In the genomic region with DNA sequence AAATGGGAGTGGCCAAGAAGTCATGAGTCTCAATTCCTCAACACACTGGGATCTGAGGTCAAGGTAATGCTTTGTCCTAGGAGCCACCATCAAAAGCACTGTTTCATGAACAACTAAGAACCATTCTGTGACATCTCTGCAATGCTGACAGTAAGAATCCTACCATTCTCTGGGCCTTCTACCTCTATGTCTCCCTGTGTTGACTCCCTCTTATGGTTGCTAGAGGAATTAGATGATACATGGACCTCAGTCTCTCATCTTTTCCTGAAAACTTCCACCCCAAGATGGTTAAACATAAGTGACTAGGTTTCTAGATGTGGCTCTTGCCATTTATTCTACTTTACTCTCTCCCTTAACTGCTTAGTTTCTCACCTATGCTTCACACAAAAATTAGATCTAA, we compare ENCODE assay signal across 9 cellular contexts. TPM values are rescaled to one million over a fixed set of nuclear protein-coding genes. Genes with fewer than 3 reads are reported as not detected.
DNase-seq lines count a peak whose midpoint lies in the region; ATAC-seq and TF ChIP-seq lines count a peak whose summit lies in the region.
"Had no signal": no experiment of that assay in that cellular context is flagged by ENCODE, and none has a peak within 500 bp of the region (broad histone marks: within the 10 kb centered on the region; RNA-seq: fewer than 3 reads in every experiment).

No MANE protein-coding gene starts in this region.

- intact Hi-C loops in activated CD4-positive, alpha-beta memory T cell treated with anti-CD3 and anti-CD28 coated beads for 36 hours (cut with micrococcal nuclease) = no loop called here
- intact Hi-C loops in activated T-helper 1 cell treated with anti-CD3 and anti-CD28 coated beads, Interleukin-12 subunit alpha, Interleukin-12 subunit beta, Interleukin-2, Interleukin-4 antibody, amounts not matched to agents 30 ng/mL and 10 ng/mL and 1 ng/mL, durations not matched to agents 14 hours and 24 hours and 36 hours (cut with micrococcal nuclease) = no loop called here

- peak; percentile 45; the same call in 1 of the 2 replicates for TF ChIP-seq CTCF in HFFc6 (IDR thresholded peaks at IDR 0.05)

- no peak for ATAC-seq in naive thymus-derived CD8-positive, alpha-beta T cell

- H3K27me3 Mint-ChIP-seq in activated CD4-positive, alpha-beta memory T cell treated with anti-CD3 and anti-CD28 coated beads for 36 hours = no peaks in the 10 kb centered on the region
- H3K27me3 Mint-ChIP-seq in activated CD4-positive, alpha-beta memory T cell treated with anti-CD3 and anti-CD28 coated beads, Interleukin-2, amount 10 ng/mL, durations not matched to agents 7 days and 5 days = no peaks in the 10 kb centered on the region
- H3K27me3 Mint-ChIP-seq in HFFc6 (ENCODE audit: insufficient read depth) = no peaks in the 10 kb centered on the region
- H3K27me3 Mint-ChIP-seq in activated T-helper 1 cell treated with anti-CD3 and anti-CD28 coated beads, Interleukin-12 subunit alpha, Interleukin-12 subunit beta, Interleukin-2, Interleukin-4 antibody, amounts not matched to agents 30 ng/mL and 10 ng/mL and 1 ng/mL, durations not matched to agents 14 hours and 24 hours and 36 hours (ENCODE audit: insufficient read depth) = no peaks in the 10 kb centered on the region
- H3K27me3 Mint-ChIP-seq in naive thymus-derived CD8-positive, alpha-beta T cell = no peaks in the 10 kb centered on the region

- H3K36me3 Mint-ChIP-seq in activated CD4-positive, alpha-beta memory T cell treated with anti-CD3 and anti-CD28 coated beads for 36 hours = peaks cover 39% of the 10 kb centered on the region
- H3K36me3 Mint-ChIP-seq in activated CD4-positive, alpha-beta memory T cell treated with anti-CD3 and anti-CD28 coated beads, Interleukin-2, amount 10 ng/mL, durations not matched to agents 7 days and 5 days (ENCODE audit: low read depth) = peaks cover 64% of the 10 kb centered on the region
- H3K36me3 Mint-ChIP-seq in HFFc6 (ENCODE audit: low read depth) = peaks cover 26% of the 10 kb centered on the region
- peaks cover 49% of the 10 kb centered on the region for H3K36me3 Mint-ChIP-seq in activated T-helper 1 cell treated with anti-CD3 and anti-CD28 coated beads, Interleukin-12 subunit alpha, Interleukin-12 subunit beta, Interleukin-2, Interleukin-4 antibody, amounts not matched to agents 30 ng/mL and 10 ng/mL and 1 ng/mL, durations not matched to agents 14 hours and 24 hours and 36 hours (ENCODE audit: low read depth)
- peaks cover 0 to 71% (median 17%) of the 10 kb centered on the region in 3 donors for H3K36me3 Mint-ChIP-seq in naive thymus-derived CD8-positive, alpha-beta T cell

- peak overlapping the region; percentile 20 for H3K4me3 Mint-ChIP-seq in activated CD4-positive, alpha-beta memory T cell treated with anti-CD3 and anti-CD28 coated beads for 36 hours
- H3K4me3 Mint-ChIP-seq in activated CD4-positive, alpha-beta memory T cell treated with anti-CD3 and anti-CD28 coated beads, Interleukin-2, amount 10 ng/mL, durations not matched to agents 7 days and 5 days = no peak overlapping the region
- no peak overlapping the region for H3K4me3 Mint-ChIP-seq in HFFc6
- H3K4me3 Mint-ChIP-seq in activated T-helper 1 cell treated with anti-CD3 and anti-CD28 coated beads, Interleukin-12 subunit alpha, Interleukin-12 subunit beta, Interleukin-2, Interleukin-4 antibody, amounts not matched to agents 30 ng/mL and 10 ng/mL and 1 ng/mL, durations not matched to agents 14 hours and 24 hours and 36 hours = peak overlapping the region; percentile 26
- no peak overlapping the region for H3K4me3 Mint-ChIP-seq in naive thymus-derived CD8-positive, alpha-beta T cell

- POLR2A ChIA-PET in activated CD4-positive, alpha-beta memory T cell treated with anti-CD3 and anti-CD28 coated beads for 36 hours (lab: Charles Lee) = no interaction called here
- POLR2A ChIA-PET in activated CD4-positive, alpha-beta memory T cell treated with anti-CD3 and anti-CD28 coated beads, Interleukin-2, amount 10 ng/mL, durations not matched to agents 7 days and 5 days (lab: Charles Lee) = interaction anchor here (1.4 kb wide), 1 partner anchor 10 kb away, joined by 4 read pairs; a partner anchor contains a TSS
- POLR2A ChIA-PET in naive thymus-derived CD8-positive, alpha-beta T cell (lab: Charles Lee) = no interaction called here

- H3K4me1 Mint-ChIP-seq in activated CD4-positive, alpha-beta memory T cell treated with anti-CD3 and anti-CD28 coated beads for 36 hours (ENCODE audit: low read depth) = peaks cover 40% of the 10 kb centered on the region
- H3K4me1 Mint-ChIP-seq in activated CD4-positive, alpha-beta memory T cell treated with anti-CD3 and anti-CD28 coated beads, Interleukin-2, amount 10 ng/mL, durations not matched to agents 7 days and 5 days = peaks cover 53% of the 10 kb centered on the region
- peaks cover 10% of the 10 kb centered on the region for H3K4me1 Mint-ChIP-seq in HFFc6 (ENCODE audit: low read depth)
- H3K4me1 Mint-ChIP-seq in activated T-helper 1 cell treated with anti-CD3 and anti-CD28 coated beads, Interleukin-12 subunit alpha, Interleukin-12 subunit beta, Interleukin-2, Interleukin-4 antibody, amounts not matched to agents 30 ng/mL and 10 ng/mL and 1 ng/mL, durations not matched to agents 14 hours and 24 hours and 36 hours (ENCODE audit: low read depth) = peaks cover 50% of the 10 kb centered on the region
- peaks cover 8 to 32% (median 27%) of the 10 kb centered on the region in 4 donors for H3K4me1 Mint-ChIP-seq in naive thymus-derived CD8-positive, alpha-beta T cell

- no peaks in the 10 kb centered on the region for H3K9me3 Mint-ChIP-seq in activated CD4-positive, alpha-beta memory T cell treated with anti-CD3 and anti-CD28 coated beads for 36 hours
- no peaks in the 10 kb centered on the region for H3K9me3 Mint-ChIP-seq in activated CD4-positive, alpha-beta memory T cell treated with anti-CD3 and anti-CD28 coated beads, Interleukin-2, amount 10 ng/mL, durations not matched to agents 7 days and 5 days
- no peaks in the 10 kb centered on the region for H3K9me3 Mint-ChIP-seq in HFFc6
- no peaks in the 10 kb centered on the region for H3K9me3 Mint-ChIP-seq in activated T-helper 1 cell treated with anti-CD3 and anti-CD28 coated beads, Interleukin-12 subunit alpha, Interleukin-12 subunit beta, Interleukin-2, Interleukin-4 antibody, amounts not matched to agents 30 ng/mL and 10 ng/mL and 1 ng/mL, durations not matched to agents 14 hours and 24 hours and 36 hours
- H3K9me3 Mint-ChIP-seq in naive thymus-derived CD8-positive, alpha-beta T cell = no peaks in the 10 kb centered on the region

- CTCF ChIA-PET in activated CD4-positive, alpha-beta memory T cell treated with anti-CD3 and anti-CD28 coated beads for 36 hours (lab: Charles Lee) = no interaction called here
- CTCF ChIA-PET in activated CD4-positive, alpha-beta memory T cell treated with anti-CD3 and anti-CD28 coated beads, Interleukin-2, amount 10 ng/mL, durations not matched to agents 7 days and 5 days (lab: Charles Lee) = no interaction called here

- peak overlapping the region; percentile 90 for H3K27ac Mint-ChIP-seq in activated CD4-positive, alpha-beta memory T cell treated with anti-CD3 and anti-CD28 coated beads for 36 hours
- no peak overlapping the region for H3K27ac Mint-ChIP-seq in activated CD4-positive, alpha-beta memory T cell treated with anti-CD3 and anti-CD28 coated beads, Interleukin-2, amount 10 ng/mL, durations not matched to agents 7 days and 5 days
- no peak overlapping the region for H3K27ac Mint-ChIP-seq in HFFc6
- peak overlapping the region; percentile 73 for H3K27ac Mint-ChIP-seq in activated T-helper 1 cell treated with anti-CD3 and anti-CD28 coated beads, Interleukin-12 subunit alpha, Interleukin-12 subunit beta, Interleukin-2, Interleukin-4 antibody, amounts not matched to agents 30 ng/mL and 10 ng/mL and 1 ng/mL, durations not matched to agents 14 hours and 24 hours and 36 hours
- H3K27ac Mint-ChIP-seq in naive thymus-derived CD8-positive, alpha-beta T cell = peak overlapping the region in 6 of 10 donors; percentile 30 to 82 (median 60)

- DNase-seq in activated CD4-positive, alpha-beta memory T cell treated with anti-CD3 and anti-CD28 coated beads for 36 hours = no peak
- DNase-seq in activated CD4-positive, alpha-beta memory T cell treated with anti-CD3 and anti-CD28 coated beads, Interleukin-2, amount 10 ng/mL, durations not matched to agents 7 days and 5 days = no peak
- DNase-seq in HFFc6 (no peak), NCI-H1092 (lab: John Stamatoyannopoulos, UW) (no peak), HUDEP-2 (lab: John Stamatoyannopoulos, UW; ENCODE audit: unreplicated experiment in 76 of 76) (no peak), NCI-H226 (no peak)
- DNase-seq in activated T-helper 1 cell treated with anti-CD3 and anti-CD28 coated beads, Interleukin-12 subunit alpha, Interleukin-12 subunit beta, Interleukin-2, Interleukin-4 antibody, amounts not matched to agents 30 ng/mL and 10 ng/mL and 1 ng/mL, durations not matched to agents 14 hours and 24 hours and 36 hours (ENCODE audit: low spot score) = no peak
- DNase-seq in naive thymus-derived CD8-positive, alpha-beta T cell = no peak
- DNase-seq: testis had no signal

RNA-seq across cellular contexts. Expression of a gene that starts 9.1 kb away (rescaled TPM):
- 10 to 100 TPM; 16.9 to 20.1 TPM for total RNA-seq in activated CD4-positive, alpha-beta memory T cell treated with anti-CD3 and anti-CD28 coated beads for 36 hours
- total RNA-seq in activated CD4-positive, alpha-beta memory T cell treated with anti-CD3 and anti-CD28 coated beads, Interleukin-2, amount 10 ng/mL, durations not matched to agents 7 days and 5 days = 10 to 100 TPM; 20.8 to 21.5 TPM
- 10 to 100 TPM; 25.1 to 33.4 (median 28.0) TPM for total RNA-seq in HFFc6 (2021; fragmentation: NEBNext Ultra II Directional; extraction: Animal tissue kit (Norgen Biotek cat#: 25700))
- total RNA-seq in activated T-helper 1 cell treated with anti-CD3 and anti-CD28 coated beads, Interleukin-12 subunit alpha, Interleukin-12 subunit beta, Interleukin-2, Interleukin-4 antibody, amounts not matched to agents 30 ng/mL and 10 ng/mL and 1 ng/mL, durations not matched to agents 14 hours and 24 hours and 36 hours = 22.7 and 23.2 TPM in 2 replicates
- total RNA-seq in naive thymus-derived CD8-positive, alpha-beta T cell = 10 to 100 TPM; 14.6 to 17.4 TPM
- polyA plus RNA-seq in naive thymus-derived CD8-positive, alpha-beta T cell = 1 to 10 TPM; 7.3 to 9.5 (median 7.7) TPM

RNA-seq across cellular contexts. Expression of a gene that starts 10.6 kb away (rescaled TPM):
- 10 to 100 TPM; 41.8 to 42.7 TPM for total RNA-seq in activated CD4-positive, alpha-beta memory T cell treated with anti-CD3 and anti-CD28 coated beads for 36 hours
- total RNA-seq in activated CD4-positive, alpha-beta memory T cell treated with anti-CD3 and anti-CD28 coated beads, Interleukin-2, amount 10 ng/mL, durations not matched to agents 7 days and 5 days = 10 to 100 TPM; 68.7 to 71.2 TPM
- 10 to 100 TPM; 12.7 to 26.9 (median 23.7) TPM for total RNA-seq in HFFc6 (2021; fragmentation: NEBNext Ultra II Directional; extraction: Animal tissue kit (Norgen Biotek cat#: 25700))
- 29.4 and 33.2 TPM in 2 replicates for total RNA-seq in activated T-helper 1 cell treated with anti-CD3 and anti-CD28 coated beads, Interleukin-12 subunit alpha, Interleukin-12 subunit beta, Interleukin-2, Interleukin-4 antibody, amounts not matched to agents 30 ng/mL and 10 ng/mL and 1 ng/mL, durations not matched to agents 14 hours and 24 hours and 36 hours
- total RNA-seq in naive thymus-derived CD8-positive, alpha-beta T cell = 1 to 10 TPM; 7.8 TPM
- polyA plus RNA-seq in naive thymus-derived CD8-positive, alpha-beta T cell = 1 to 10 TPM; 4.3 to 7.1 (median 5.9) TPM

Comparison
In these comparisons a context has a peak if more than half of its experiments do, and no peak if none do; other contexts are left out.
1. H3K27ac Mint-ChIP-seq: peak in activated CD4-positive, alpha-beta memory T cell treated with anti-CD3 and anti-CD28 coated beads for 36 hours (single experiment), activated T-helper 1 cell treated with anti-CD3 and anti-CD28 coated beads, Interleukin-12 subunit alpha, Interleukin-12 subunit beta, Interleukin-2, Interleukin-4 antibody, amounts not matched to agents 30 ng/mL and 10 ng/mL and 1 ng/mL, durations not matched to agents 14 hours and 24 hours and 36 hours (single experiment) and naive thymus-derived CD8-positive, alpha-beta T cell (6 of 10); none in activated CD4-positive, alpha-beta memory T cell treated with anti-CD3 and anti-CD28 coated beads, Interleukin-2, amount 10 ng/mL, durations not matched to agents 7 days and 5 days (single experiment) and HFFc6 (single experiment).
2. H3K4me3 Mint-ChIP-seq: peak in activated CD4-positive, alpha-beta memory T cell treated with anti-CD3 and anti-CD28 coated beads for 36 hours (single experiment) and activated T-helper 1 cell treated with anti-CD3 and anti-CD28 coated beads, Interleukin-12 subunit alpha, Interleukin-12 subunit beta, Interleukin-2, Interleukin-4 antibody, amounts not matched to agents 30 ng/mL and 10 ng/mL and 1 ng/mL, durations not matched to agents 14 hours and 24 hours and 36 hours (single experiment); none in activated CD4-positive, alpha-beta memory T cell treated with anti-CD3 and anti-CD28 coated beads, Interleukin-2, amount 10 ng/mL, durations not matched to agents 7 days and 5 days (single experiment), HFFc6 (single experiment) and naive thymus-derived CD8-positive, alpha-beta T cell (0 of 10).